In genomic region chr17:75845058-75845711, GRCh38 we compare ENCODE assay signal across 8 cellular contexts. TPM values are rescaled to one million over a fixed set of nuclear protein-coding genes. Genes with fewer than 3 reads are reported as not detected.
DNase-seq lines count a peak whose midpoint lies in the region; ATAC-seq, FAIRE-seq and TF ChIP-seq lines count a peak whose summit lies in the region.

No MANE protein-coding gene starts in this region.

- no peak for DNase-seq in D721Med (ENCODE audit: insufficient read length, low spot score)
- peak; percentile 84 for DNase-seq in RCC 7860 (ENCODE audit: low spot score)
- DNase-seq in Right ventricle myocardium inferior (ENCODE audit: missing footprints), result peak; percentile 91
- peak in 9 of 10 donors; percentile 43 to 94 (median 58) for DNase-seq in posterior cingulate gyrus

- FAIRE-seq in D721Med (lab: Jason Lieb, UNC) (no peak), RCC 7860 (lab: Jason Lieb, UNC) (no peak)

- H3K36me3 Mint-ChIP-seq in activated naive CD4-positive, alpha-beta T cell treated with anti-CD3 and anti-CD28 coated beads, Interleukin-2, amount 50 U/mL, for 24 hours, result peaks cover 1% of the 10 kb centered on the region

- peak overlapping the region; percentile 35 for H3K27ac Mint-ChIP-seq in activated naive CD4-positive, alpha-beta T cell treated with anti-CD3 and anti-CD28 coated beads, Interleukin-2, amount 50 U/mL, for 24 hours

- ATAC-seq in GM19438 (IDR thresholded peaks at IDR 0.05; ENCODE audit: low read depth, unreplicated experiment) (peak; percentile 75), HG03521 (IDR thresholded peaks at IDR 0.05; ENCODE audit: unreplicated experiment) (peak; percentile 72), Right ventricle myocardium inferior (peak; percentile 82), GM21528 (IDR thresholded peaks at IDR 0.05; ENCODE audit: low FRiP score, unreplicated experiment) (no peak)

- H3K27me3 Mint-ChIP-seq in activated naive CD4-positive, alpha-beta T cell treated with anti-CD3 and anti-CD28 coated beads, Interleukin-2, amount 50 U/mL, for 24 hours, result no peaks in the 10 kb centered on the region

- peak overlapping the region; percentile 49 for H3K4me3 Mint-ChIP-seq in activated naive CD4-positive, alpha-beta T cell treated with anti-CD3 and anti-CD28 coated beads, Interleukin-2, amount 50 U/mL, for 24 hours

- peaks cover 26% of the 10 kb centered on the region for H3K4me1 Mint-ChIP-seq in activated naive CD4-positive, alpha-beta T cell treated with anti-CD3 and anti-CD28 coated beads, Interleukin-2, amount 50 U/mL, for 24 hours

- no peaks in the 10 kb centered on the region for H3K9me3 Mint-ChIP-seq in activated naive CD4-positive, alpha-beta T cell treated with anti-CD3 and anti-CD28 coated beads, Interleukin-2, amount 50 U/mL, for 24 hours

- TF ChIP-seq CTCF in D721Med (IDR thresholded peaks at IDR 0.05; ENCODE audit: insufficient read depth, missing control alignments), result peak; percentile 51

- intact Hi-C loops in Right ventricle myocardium inferior (cut with DNase I), result loop anchor here (1.0 kb wide), 1 partner anchor 66 kb away; a partner anchor contains a TSS
- intact Hi-C loops in posterior cingulate gyrus (cut with DNase I), result no loop called here

RNA-seq across cellular contexts. Expression of gene UNC13D, which starts 1.0 kb away (rescaled TPM):
- total RNA-seq in Right ventricle myocardium inferior, result 10.7 TPM

RNA-seq across cellular contexts. Expression of gene WBP2, which starts 9.9 kb away (rescaled TPM):
- total RNA-seq in Right ventricle myocardium inferior, result 151 TPM

RNA-seq across cellular contexts. Expression of gene TRIM47, which starts 33.2 kb away (rescaled TPM):
- total RNA-seq in Right ventricle myocardium inferior, result 39.4 TPM

RNA-seq across cellular contexts. Expression of gene TRIM65, which starts 51.6 kb away (rescaled TPM):
- 11.3 TPM for total RNA-seq in Right ventricle myocardium inferior

RNA-seq across cellular contexts. Expression of gene MRPL38, which starts 59.5 kb away (rescaled TPM):
- 115 TPM for total RNA-seq in Right ventricle myocardium inferior
